19 cellular contexts compared by ENCODE assay signal in the genomic region with DNA sequence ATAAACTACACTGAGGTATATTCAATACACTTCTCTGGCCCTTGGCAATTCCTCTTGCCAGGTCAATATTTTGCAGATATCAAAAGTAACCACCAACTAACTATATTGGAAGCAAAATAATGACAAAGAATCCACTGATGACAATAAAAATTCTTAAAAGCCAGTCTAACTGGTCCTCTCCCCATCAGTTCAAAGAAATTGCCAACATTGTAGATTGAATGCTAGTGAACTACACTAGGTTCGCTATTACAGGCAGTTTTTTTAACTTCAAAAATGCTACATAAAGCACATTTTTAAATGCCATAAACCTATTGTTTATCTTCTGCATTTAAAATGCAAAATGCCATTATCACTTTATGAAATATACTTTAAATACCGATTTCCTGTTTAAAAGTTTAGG. TPM values are rescaled to one million over a fixed set of nuclear protein-coding genes. Genes with fewer than 3 reads are reported as not detected.
DNase-seq lines count a peak whose midpoint lies in the region; ATAC-seq and TF ChIP-seq lines count a peak whose summit lies in the region.
"Had no signal": no experiment of that assay in that cellular context is flagged by ENCODE, and none has a peak within 500 bp of the region (broad histone marks: within the 10 kb centered on the region; RNA-seq: fewer than 3 reads in every experiment).

No MANE protein-coding gene starts in this region.

- H3K27ac ChIP-seq in left ventricle myocardium inferior (replicated peaks), result peak overlapping the region; percentile 96
- H3K27ac ChIP-seq in cingulate gyrus (ENCODE audit: low read depth, low read length), result peak overlapping the region; percentile 87

- H3K27ac Mint-ChIP-seq in natural killer cell treated with Interleukin-12 subunit alpha and Interleukin-12 subunit beta and Interleukin-15 and Interleukin-18, amount 100 ng/mL, for 72 hours, result peak overlapping the region; percentile 92 to 98

- peaks cover 93% of the 10 kb centered on the region for H3K4me1 ChIP-seq in left ventricle myocardium inferior

- no peaks in the 10 kb centered on the region for H3K9me3 ChIP-seq in left ventricle myocardium inferior (replicated peaks)
- H3K9me3 ChIP-seq: HAP-1, left lung had no signal

- peak overlapping the region; percentile 98 for H3K4me3 Mint-ChIP-seq in natural killer cell treated with Interleukin-12 subunit alpha and Interleukin-12 subunit beta and Interleukin-15 and Interleukin-18, amount 100 ng/mL, for 72 hours

- peaks cover 5% of the 10 kb centered on the region for H3K36me3 Mint-ChIP-seq in natural killer cell treated with Interleukin-12 subunit alpha and Interleukin-12 subunit beta and Interleukin-15 and Interleukin-18, amount 100 ng/mL, for 72 hours

- H3K27me3 Mint-ChIP-seq in natural killer cell treated with Interleukin-12 subunit alpha and Interleukin-12 subunit beta and Interleukin-15 and Interleukin-18, amount 100 ng/mL, for 72 hours, result no peaks in the 10 kb centered on the region
- H3K27me3 Mint-ChIP-seq: naive thymus-derived CD8-positive, alpha-beta T cell had no signal

- peaks cover 36 to 55% of the 10 kb centered on the region in 2 donors for H3K4me1 Mint-ChIP-seq in natural killer cell treated with Interleukin-12 subunit alpha and Interleukin-12 subunit beta and Interleukin-15 and Interleukin-18, amount 100 ng/mL, for 72 hours (ENCODE audit: low read depth in 2 of 2)

- no peaks in the 10 kb centered on the region for H3K9me3 Mint-ChIP-seq in natural killer cell treated with Interleukin-12 subunit alpha and Interleukin-12 subunit beta and Interleukin-15 and Interleukin-18, amount 100 ng/mL, for 72 hours
- H3K9me3 Mint-ChIP-seq: naive thymus-derived CD8-positive, alpha-beta T cell had no signal

- ATAC-seq in Right ventricle myocardium inferior, result no peak
- ATAC-seq in natural killer cell treated with Interleukin-12 subunit alpha and Interleukin-12 subunit beta and Interleukin-15 and Interleukin-18, amount 100 ng/mL, for 72 hours, result no peak
- no peak for ATAC-seq in left lobe of liver
- ATAC-seq: esophagus mucosa; left lung; naive thymus-derived CD8-positive, alpha-beta T cell had no signal

- no peak overlapping the region for H3K4me3 ChIP-seq in left ventricle myocardium inferior
- H3K4me3 ChIP-seq: HAP-1 had no signal

- no peak for TF ChIP-seq CTCF in left ventricle myocardium inferior (IDR thresholded peaks at IDR 0.05; ENCODE audit: borderline replicate concordance)

- intact Hi-C loops in left ventricle myocardium inferior (cut with micrococcal nuclease) (no loop called here), Right ventricle myocardium inferior (cut with DNase I) (loop anchor here (5.0 kb wide), 2 partner anchors 44 to 94 kb away; no protein-coding TSS in a partner anchor), posterior vena cava (cut with DNase I) (loop anchor here (5.0 to 10.0 kb wide), 2 partner anchors 154 to 161 kb away; no protein-coding TSS in a partner anchor)

- H3K27me3 ChIP-seq in left ventricle myocardium inferior (ENCODE audit: low read depth), result no peaks in the 10 kb centered on the region
- H3K27me3 ChIP-seq: left lung had no signal

- DNase-seq in left ventricle myocardium inferior (no peak), Right ventricle myocardium inferior (ENCODE audit: missing footprints) (no peak), posterior vena cava (ENCODE audit: low spot score) (no peak), NCI-H1417 (lab: John Stamatoyannopoulos, UW) (no peak), CD1c-positive myeloid dendritic cell (ENCODE audit: extremely low spot score) (no peak), left lobe of liver (ENCODE audit: low spot score) (no peak)
- DNase-seq in natural killer cell treated with Interleukin-12 subunit alpha and Interleukin-12 subunit beta and Interleukin-15 and Interleukin-18, amount 100 ng/mL, for 72 hours (ENCODE audit: low spot score), result no peak
- DNase-seq: activated CD4-positive, alpha-beta T cell treated with anti-CD3 and anti-CD28 coated beads, Interleukin-2, amount 50 U/mL, for 48 hours; cortex of kidney; hypothalamus; left lung; MM.1S; naive thymus-derived CD8-positive, alpha-beta T cell; NCI-H2081; stimulated activated CD4-positive, alpha-beta T cell treated with anti-CD3 and anti-CD28 coated beads, Interleukin-2, amount 100 ng/mL, for 24 hours; SW 1271 had no signal

- no peaks in the 10 kb centered on the region for H3K36me3 ChIP-seq in left ventricle myocardium inferior
- H3K36me3 ChIP-seq: HAP-1, left lung had no signal

RNA-seq across cellular contexts. Expression of a gene that starts 4.0 kb away (rescaled TPM):
- total RNA-seq in left ventricle myocardium inferior, result 15.9 TPM
- total RNA-seq in Right ventricle myocardium inferior, result 16.0 TPM
- total RNA-seq in natural killer cell treated with Interleukin-12 subunit alpha and Interleukin-12 subunit beta and Interleukin-15 and Interleukin-18, amount 100 ng/mL, for 72 hours, result 10 to 100 TPM; 66.9 to 82.1 TPM
- total RNA-seq in posterior vena cava, result 10 to 100 TPM; 46.4 to 50.1 TPM
- total RNA-seq in left lobe of liver, result 8.2 TPM
